8 cellular contexts compared by ENCODE assay signal in genomic region chr9:128420651-128421473, GRCh38. TPM values are rescaled to one million over a fixed set of nuclear protein-coding genes. Genes with fewer than 3 reads are reported as not detected.
A peak's percentile ranks its signal among the peaks of the same experiment; 100 is the strongest.
DNase-seq lines count a peak whose midpoint lies in the region; ATAC-seq and TF ChIP-seq lines count a peak whose summit lies in the region.

TSS of gene CERCAM (plus strand) at chr9:128420857. CDS start at chr9:128420878, 21 bp downstream.

- no peak for TF ChIP-seq POLR2A in tibial nerve (IDR thresholded peaks at IDR 0.05)

- WGBS in tibial nerve, 2 donors = 1% methylated on average over 14 to 31 of the region's 59 CpGs

- H3K9me3 ChIP-seq in OCI-LY3 (ENCODE audit: insufficient read depth, low read length) (no peaks in the 10 kb centered on the region), neuron (ENCODE audit: low read length) (no peaks in the 10 kb centered on the region), tibial nerve (no peaks in the 10 kb centered on the region)

- H3K9ac ChIP-seq in OCI-LY3 (ENCODE audit: low read length) = peak within 1 kb of the TSS; percentile 75

- DNase-seq in SIG-M5 treated with dmso at 0.1 percent for 504 hours (lab: John Stamatoyannopoulos, UW; ENCODE audit: unreplicated experiment) (peak; percentile 47), SIG-M5 (lab: John Stamatoyannopoulos, UW) (no peak), foreskin melanocyte (peak; percentile 17), tibial nerve (ENCODE audit: low spot score in 2 of 2) (peak; percentile 34 to 41)
- peak; percentile 18 for DNase-seq in activated gamma-delta T cell treated with anti-CD3 and anti-CD28 coated beads, Interleukin-2, amount 50 U/mL, for 16 hours (ENCODE audit: low read depth)

- H3K4me3 ChIP-seq in OCI-LY3 (ENCODE audit: low read length) = peak within 1 kb of the TSS; percentile 95
- H3K4me3 ChIP-seq in neuron (ENCODE audit: low read length) = peak within 1 kb of the TSS; percentile 79
- peak within 1 kb of the TSS; percentile 51 to 95 (median 86) for H3K4me3 ChIP-seq in tibial nerve

- TF ChIP-seq CTCF in OCI-LY3 (IDR thresholded peaks at IDR 0.05; ENCODE audit: low read depth, low read length) = 0 out of 2 replicates have a peak, but pooled peaks have one; percentile 7
- no peak for TF ChIP-seq CTCF in tibial nerve (IDR thresholded peaks at IDR 0.05)

- H4K20me1 ChIP-seq in OCI-LY3 (ENCODE audit: insufficient read depth, low read length) = no peaks in the 10 kb centered on the region

- H3K36me3 ChIP-seq in OCI-LY3 (replicated peaks; ENCODE audit: low read depth, low read length) (no peaks in the 10 kb centered on the region), neuron (ENCODE audit: insufficient read depth, low read length) (peaks cover 12% of the 10 kb centered on the region), tibial nerve (peaks cover 0 to 31% (median 0%) of the 10 kb centered on the region in 3 donors)

- H2AFZ ChIP-seq in OCI-LY3 (ENCODE audit: low read depth, low read length) (peak within 1 kb of the TSS; percentile 96), neuron (ENCODE audit: low read depth, low read length) (peak within 1 kb of the TSS; percentile 97)

- TF ChIP-seq EP300 in tibial nerve (IDR thresholded peaks at IDR 0.05) = no peak

- no peaks in the 10 kb centered on the region for H3K79me2 ChIP-seq in OCI-LY3 (ENCODE audit: low read length)

- peak within 1 kb of the TSS; percentile 100 for H3K4me2 ChIP-seq in OCI-LY3 (ENCODE audit: low read length)

- H3K4me1 ChIP-seq in OCI-LY3 (ENCODE audit: low read length) (peaks cover 25% of the 10 kb centered on the region), neuron (ENCODE audit: insufficient read depth, low read length) (peaks cover 20% of the 10 kb centered on the region), tibial nerve (peaks cover 0 to 27% (median 16%) of the 10 kb centered on the region in 4 donors)

- peak; percentile 51 for ATAC-seq in HG02943 (IDR thresholded peaks at IDR 0.05; ENCODE audit: low read depth, unreplicated experiment)

- peak within 1 kb of the TSS; percentile 37 for H3K27ac ChIP-seq in OCI-LY3 (ENCODE audit: low read length)
- peak within 1 kb of the TSS; percentile 25 to 88 (median 78) for H3K27ac ChIP-seq in tibial nerve

- peaks cover 8% of the 10 kb centered on the region; the same call in 1 of the 2 replicates for H3K27me3 ChIP-seq in OCI-LY3 (ENCODE audit: low read depth, low read length)
- no peaks in the 10 kb centered on the region for H3K27me3 ChIP-seq in neuron (ENCODE audit: insufficient read depth, low read length)
- H3K27me3 ChIP-seq in tibial nerve = peaks cover 0 to 24% of the 10 kb centered on the region in 2 donors

RNA-seq across cellular contexts. Expression of gene CERCAM, which starts in this region (rescaled TPM):
- 10 to 100 TPM; 23.7 to 48.2 (median 31.6) TPM for total RNA-seq in tibial nerve
